In the genomic region with DNA sequence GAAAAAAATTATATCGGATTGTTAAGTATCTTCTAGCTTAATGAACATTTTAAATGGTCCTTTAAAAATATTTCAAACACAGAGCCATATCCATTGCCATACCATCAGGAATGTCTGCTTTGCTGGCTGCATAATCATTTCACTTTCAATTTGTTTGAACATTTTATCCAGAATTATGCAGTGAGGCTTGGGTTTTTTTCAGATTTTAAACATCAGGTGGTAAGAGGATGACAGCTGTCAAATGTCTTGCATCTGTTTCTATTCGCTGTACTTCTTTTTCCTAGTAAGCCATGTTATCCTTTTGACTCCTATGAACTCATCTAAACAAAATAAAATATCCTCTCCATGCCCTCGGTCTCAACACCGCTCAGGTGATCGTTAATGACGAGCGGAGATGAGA, we compare ENCODE assay signal across 9 cellular contexts. TPM values are rescaled to one million over a fixed set of nuclear protein-coding genes. Genes with fewer than 3 reads are reported as not detected.
DNase-seq lines count a peak whose midpoint lies in the region; ATAC-seq and TF ChIP-seq lines count a peak whose summit lies in the region.
"Had no signal": no experiment of that assay in that cellular context is flagged by ENCODE, and none has a peak within 500 bp of the region (broad histone marks: within the 10 kb centered on the region; RNA-seq: fewer than 3 reads in every experiment).

No MANE protein-coding gene starts in this region.

- intact Hi-C loops in CD8-positive, alpha-beta T cell (cut with DNase I, micrococcal nuclease): loop anchor here (5.0 to 10.0 kb wide), 5 partner anchors 159 to 321 kb away; partner anchors contain the start of genes UGDH (in 2 of the 2), SMIM14 (in 1 of the 2) and WDR19 (in 1 of the 2)

- H3K79me2 ChIP-seq in neural progenitor cell (ENCODE audit: low read depth): peaks cover 57% of the 10 kb centered on the region

- peaks cover 5% of the 10 kb centered on the region for H3F3A ChIP-seq in neural progenitor cell (ENCODE audit: low read depth)

- ATAC-seq in CD8-positive, alpha-beta T cell: no peak
- ATAC-seq in GM18867 (IDR thresholded peaks at IDR 0.05; ENCODE audit: unreplicated experiment): no peak
- ATAC-seq in GM18907 (IDR thresholded peaks at IDR 0.05; ENCODE audit: unreplicated experiment): no peak

- peak overlapping the region; percentile 93 for H3K4me3 Mint-ChIP-seq in CD8-positive, alpha-beta T cell
- peak overlapping the region; percentile 96 for H3K4me3 Mint-ChIP-seq in neural progenitor cell

- H3K4me2 ChIP-seq in neural progenitor cell: peak overlapping the region; percentile 96

- H3K9me3 Mint-ChIP-seq in CD8-positive, alpha-beta T cell: no peaks in the 10 kb centered on the region
- H3K9me3 Mint-ChIP-seq in neural progenitor cell: peaks cover 12% of the 10 kb centered on the region

- H3K36me3 ChIP-seq in CD8-positive, alpha-beta T cell (ENCODE audit: insufficient read depth, low read length): no peaks in the 10 kb centered on the region
- H3K36me3 ChIP-seq in duodenal mucosa (ENCODE audit: control insufficient read depth in 1 of 2, insufficient read depth in 2 of 2, low read length in 2 of 2) (no peaks in the 10 kb centered on the region), neural progenitor cell (no peaks in the 10 kb centered on the region)

- no peaks in the 10 kb centered on the region for H3K27me3 Mint-ChIP-seq in CD8-positive, alpha-beta T cell (ENCODE audit: low read depth)
- H3K27me3 Mint-ChIP-seq in neural progenitor cell (ENCODE audit: insufficient read depth, low read depth): peaks cover 9% of the 10 kb centered on the region

- H3K4me3 ChIP-seq in CD8-positive, alpha-beta T cell (ENCODE audit: low read depth, low read length): peak overlapping the region; percentile 92
- H3K4me3 ChIP-seq in duodenal mucosa (ENCODE audit: low read depth in 1 of 2, low read length in 2 of 2) (peak overlapping the region; percentile 91 to 97), neural progenitor cell (peak overlapping the region; percentile 89)

- POLR2A ChIA-PET in CD8-positive, alpha-beta T cell (lab: Charles Lee): interaction anchor here (0.7 to 2.3 kb wide), 5 partner anchors 8 to 184 kb away, joined by 3 to 12 read pairs (median 4); partner anchors contain the start of genes LIAS and RPL9

- no peaks in the 10 kb centered on the region for H3K9me3 ChIP-seq in CD8-positive, alpha-beta T cell (ENCODE audit: low read length)
- H3K9me3 ChIP-seq in duodenal mucosa (ENCODE audit: control insufficient read depth in 1 of 2, low read length in 2 of 2) (no peaks in the 10 kb centered on the region), neural progenitor cell (ENCODE audit: low read depth) (no peaks in the 10 kb centered on the region)

- H2AFZ ChIP-seq in neural progenitor cell (replicated peaks): peak overlapping the region; percentile 94

- H3K27ac ChIP-seq in CD8-positive, alpha-beta T cell (ENCODE audit: low read depth, low read length): peak overlapping the region; percentile 81
- H3K27ac ChIP-seq in duodenal mucosa (ENCODE audit: low read depth, low read length) (peak overlapping the region; percentile 60), neural progenitor cell (no peak overlapping the region)

- no peak for DNase-seq in CD8-positive, alpha-beta T cell
- DNase-seq in LHCN-M2 (ENCODE audit: low read depth) (peak; percentile 7), neural progenitor cell (ENCODE audit: low spot score) (no peak), islet precursor cell (no peak), Ammon's horn (ENCODE audit: low spot score) (no peak)
- DNase-seq: cerebellar nuclear complex had no signal

- peak overlapping the region; percentile 80 to 87 for H3K9ac ChIP-seq in duodenal mucosa (ENCODE audit: low read depth in 1 of 2, low read length in 2 of 2)
- peak overlapping the region; percentile 90 for H3K9ac ChIP-seq in neural progenitor cell

- peaks cover 28% of the 10 kb centered on the region for H4K20me1 ChIP-seq in neural progenitor cell (ENCODE audit: low read depth)

- H3K27me3 ChIP-seq in CD8-positive, alpha-beta T cell (ENCODE audit: insufficient read depth, low read length): no peaks in the 10 kb centered on the region
- no peaks in the 10 kb centered on the region for H3K27me3 ChIP-seq in duodenal mucosa (ENCODE audit: control insufficient read depth in 1 of 2, insufficient read depth in 2 of 2, low read length in 2 of 2)
- H3K27me3 ChIP-seq in neural progenitor cell: peaks cover 12% of the 10 kb centered on the region

- no peak for TF ChIP-seq CTCF in CD8-positive, alpha-beta T cell (IDR thresholded peaks at IDR 0.05)
- no peak for TF ChIP-seq CTCF in neural progenitor cell (IDR thresholded peaks at IDR 0.05)

- peaks cover 35% of the 10 kb centered on the region for H3K4me1 Mint-ChIP-seq in CD8-positive, alpha-beta T cell (ENCODE audit: low read depth)
- peaks cover 16% of the 10 kb centered on the region for H3K4me1 Mint-ChIP-seq in neural progenitor cell

- CTCF ChIA-PET in CD8-positive, alpha-beta T cell (lab: Charles Lee): interaction anchor here (0.7 kb wide), 1 partner anchor 12 kb away, joined by 4 read pairs; no protein-coding TSS in a partner anchor

- peaks cover 18% of the 10 kb centered on the region for H3K4me1 ChIP-seq in CD8-positive, alpha-beta T cell (ENCODE audit: insufficient read depth, low read length)
- H3K4me1 ChIP-seq in duodenal mucosa (ENCODE audit: control insufficient read depth in 1 of 2, insufficient read depth in 2 of 2, low read length in 2 of 2): peaks cover 14 to 15% of the 10 kb centered on the region in 2 donors
- peaks cover 12% of the 10 kb centered on the region for H3K4me1 ChIP-seq in neural progenitor cell

- peak overlapping the region; percentile 94 for H3K27ac Mint-ChIP-seq in CD8-positive, alpha-beta T cell
- H3K27ac Mint-ChIP-seq in neural progenitor cell: peak overlapping the region; percentile 38

- peaks cover 4% of the 10 kb centered on the region for H3K36me3 Mint-ChIP-seq in CD8-positive, alpha-beta T cell
- peaks cover 12% of the 10 kb centered on the region for H3K36me3 Mint-ChIP-seq in neural progenitor cell

RNA-seq across cellular contexts. Expression of gene RFC1, which starts 0.8 kb away (rescaled TPM):
- 10 to 100 TPM; 82.2 to 89.8 TPM for total RNA-seq in CD8-positive, alpha-beta T cell
- 31.0 and 34.3 TPM in 2 replicates for total RNA-seq in LHCN-M2 (2014; rRNA removed)
- 14.6 TPM for polyA plus RNA-seq in LHCN-M2 (2012)
- total RNA-seq in neural progenitor cell (ENCODE audit: low replicate concordance): 67.0 and 123 TPM in 2 replicates

RNA-seq across cellular contexts. Expression of gene KLB, which starts 41.4 kb away (rescaled TPM):
- under 1 TPM; 0.05 to 0.06 TPM for total RNA-seq in CD8-positive, alpha-beta T cell
- total RNA-seq in LHCN-M2 (2014; rRNA removed) (not detected in 2 replicates), neural progenitor cell (ENCODE audit: low replicate concordance) (not detected in 2 replicates)
- 0.02 TPM for polyA plus RNA-seq in LHCN-M2 (2012)
